Comparison of ENCODE assay signal across 8 cellular contexts in genomic region chr17:64420143-64420670, GRCh38. TPM values are rescaled to one million over a fixed set of nuclear protein-coding genes. Genes with fewer than 3 reads are reported as not detected.
DNase-seq lines count a peak whose midpoint lies in the region; ATAC-seq and TF ChIP-seq lines count a peak whose summit lies in the region.

No MANE protein-coding gene starts in this region.

- no peak overlapping the region for H3K27ac ChIP-seq in C4-2B
- no peak overlapping the region for H3K27ac ChIP-seq in effector memory CD4-positive, alpha-beta T cell (ENCODE audit: insufficient read depth, low read length, poor library complexity, severe bottlenecking)
- no peak overlapping the region for H3K27ac ChIP-seq in mesenchymal stem cell (ENCODE audit: low read length, poor library complexity, severe bottlenecking)
- H3K27ac ChIP-seq in aorta (ENCODE audit: low read depth in 1 of 2, low read length in 2 of 2): no peak overlapping the region

- peak; percentile 6 to 10 for DNase-seq in NCI-H187 (lab: John Stamatoyannopoulos, UW)
- DNase-seq in SKM-1 (lab: John Stamatoyannopoulos, UW; ENCODE audit: unreplicated experiment): peak; percentile 90
- DNase-seq in effector memory CD4-positive, alpha-beta T cell: peak in 2 of 3 donors; percentile 11
- DNase-seq in mesenchymal stem cell: peak; percentile 85
- DNase-seq in aorta: no peak

- peak; percentile 91 for TF ChIP-seq CTCF in C4-2B (conservative IDR thresholded peaks at IDR 0.05)

- H3K36me3 ChIP-seq in effector memory CD4-positive, alpha-beta T cell (ENCODE audit: control insufficient read depth, insufficient read depth, low read length): no peaks in the 10 kb centered on the region
- peaks cover 0 to 2% of the 10 kb centered on the region in 2 experiments for H3K36me3 ChIP-seq in mesenchymal stem cell (ENCODE audit: control insufficient read depth in 1 of 2, insufficient read depth in 2 of 2, low read depth in 1 of 2, low read length in 2 of 2)
- H3K36me3 ChIP-seq in aorta (ENCODE audit: control insufficient read depth in 1 of 2, insufficient read depth in 2 of 2, low read length in 1 of 2): no peaks in the 10 kb centered on the region

- no peak overlapping the region for H3K4me3 ChIP-seq in effector memory CD4-positive, alpha-beta T cell (ENCODE audit: insufficient read depth, low read depth, low read length, poor library complexity, severe bottlenecking)
- H3K4me3 ChIP-seq in mesenchymal stem cell (ENCODE audit: insufficient read depth in 1 of 2, low read depth in 1 of 2, low read length in 2 of 2) (no peak overlapping the region), aorta (ENCODE audit: low read length in 2 of 2) (no peak overlapping the region)

- no peak overlapping the region for H3K4me2 ChIP-seq in mesenchymal stem cell (ENCODE audit: low read length, poor library complexity, severe bottlenecking)

- no peaks in the 10 kb centered on the region for H3K79me1 ChIP-seq in mesenchymal stem cell (replicated peaks; ENCODE audit: low read length, poor library complexity, severe bottlenecking)

- no peaks in the 10 kb centered on the region for H3K27me3 ChIP-seq in effector memory CD4-positive, alpha-beta T cell (replicated peaks; ENCODE audit: control insufficient read depth, insufficient read depth, low read length, poor library complexity, severe bottlenecking)
- H3K27me3 ChIP-seq in mesenchymal stem cell (ENCODE audit: control insufficient read depth in 1 of 2, insufficient read depth in 1 of 2, low read length in 2 of 2) (no peaks in the 10 kb centered on the region), aorta (ENCODE audit: control insufficient read depth in 1 of 2, insufficient read depth in 2 of 2, low read length in 1 of 2) (no peaks in the 10 kb centered on the region)

- H2BK12ac ChIP-seq in mesenchymal stem cell (ENCODE audit: low read length in 2 of 2): no peak overlapping the region

- ATAC-seq in GM21447 (IDR thresholded peaks at IDR 0.05; ENCODE audit: unreplicated experiment) (peak; percentile 46), aorta (ENCODE audit: low FRiP score) (peak; percentile 85), HG03045 (IDR thresholded peaks at IDR 0.05; ENCODE audit: unreplicated experiment) (no peak)

- no peak overlapping the region for H4K91ac ChIP-seq in mesenchymal stem cell (ENCODE audit: low read length)

- no peak overlapping the region for H2BK120ac ChIP-seq in mesenchymal stem cell (ENCODE audit: low read depth, low read length)

- peak overlapping the region; percentile 67 for H3K9ac ChIP-seq in mesenchymal stem cell (ENCODE audit: low read length)

- H3K4ac ChIP-seq in mesenchymal stem cell (ENCODE audit: low read depth in 1 of 2, low read length in 2 of 2): no peak overlapping the region

- no peak overlapping the region for H2BK15ac ChIP-seq in mesenchymal stem cell (ENCODE audit: low read depth, poor library complexity, severe bottlenecking)

- H4K8ac ChIP-seq in mesenchymal stem cell (ENCODE audit: low read length): no peak overlapping the region

- peak overlapping the region in 1 of 2 experiments; percentile 34 for H3K18ac ChIP-seq in mesenchymal stem cell (ENCODE audit: low read depth in 1 of 2, low read length in 2 of 2)

- H2AFZ ChIP-seq in mesenchymal stem cell (ENCODE audit: low read depth, low read length): no peak overlapping the region

- H3K9me3 ChIP-seq in effector memory CD4-positive, alpha-beta T cell (ENCODE audit: control insufficient read depth, low read length): no peaks in the 10 kb centered on the region
- H3K9me3 ChIP-seq in mesenchymal stem cell (ENCODE audit: control insufficient read depth, low read length): no peaks in the 10 kb centered on the region
- H3K9me3 ChIP-seq in aorta (ENCODE audit: control insufficient read depth, low read length): no peaks in the 10 kb centered on the region

- no peak overlapping the region for H2BK5ac ChIP-seq in mesenchymal stem cell (ENCODE audit: low read depth, low read length, poor library complexity, severe bottlenecking)

- intact Hi-C loops in aorta (cut with DNase I): loop anchor here in 1 of 2 donors (5.0 kb wide), 1 partner anchor 72 kb away; no protein-coding TSS in a partner anchor

- no peak overlapping the region for H3K23ac ChIP-seq in mesenchymal stem cell (ENCODE audit: low read length in 2 of 2)

- 50% methylated on average over 5 of the region's 6 CpGs for WGBS in mesenchymal stem cell
- 26 to 30% methylated on average over 6 of the region's 6 CpGs for WGBS in aorta, 2 donors

- H2AK5ac ChIP-seq in mesenchymal stem cell (ENCODE audit: low read length, severe bottlenecking): no peak overlapping the region

- no peaks in the 10 kb centered on the region for H3K4me1 ChIP-seq in effector memory CD4-positive, alpha-beta T cell (ENCODE audit: control insufficient read depth, insufficient read depth, low read length, poor library complexity, severe bottlenecking)
- H3K4me1 ChIP-seq in mesenchymal stem cell (ENCODE audit: control insufficient read depth, insufficient read depth, low read depth, low read length) (peaks cover 3% of the 10 kb centered on the region), aorta (ENCODE audit: control insufficient read depth in 1 of 2, insufficient read depth in 2 of 2, low read length in 2 of 2) (no peaks in the 10 kb centered on the region)

- no peak overlapping the region for H3K14ac ChIP-seq in mesenchymal stem cell (ENCODE audit: low read length in 2 of 2)

RNA-seq across cellular contexts. Expression of gene MILR1, which starts 28.7 kb away (rescaled TPM):
- 6.6 TPM for polyA plus RNA-seq in mesenchymal stem cell (2013, experiment 1 of 2)
- 7.6 TPM for polyA plus RNA-seq in mesenchymal stem cell (2013, experiment 2 of 2)
- total RNA-seq in aorta: 10 to 100 TPM; 13.0 to 29.8 TPM
- polyA plus RNA-seq in aorta: 10 to 100 TPM; 12.0 TPM

RNA-seq across cellular contexts. Expression of gene PECAM1, which starts 29.5 kb away (rescaled TPM):
- 0.18 TPM for polyA plus RNA-seq in mesenchymal stem cell (2013, experiment 1 of 2)
- polyA plus RNA-seq in mesenchymal stem cell (2013, experiment 2 of 2): 0.66 TPM
- total RNA-seq in aorta: 100 to 1,000 TPM; 348 to 424 TPM
- 10 to 100 TPM in 1 of 2 donors, 1 to 10 TPM in 1; 9.1 to 11.8 TPM for polyA plus RNA-seq in aorta

Comparison
In these comparisons a context has a peak if more than half of its experiments do, and no peak if none do; other contexts are left out.
1. DNase-seq: peak in NCI-H187 (2 of 2), SKM-1 (single experiment), effector memory CD4-positive, alpha-beta T cell (2 of 3) and mesenchymal stem cell (single experiment); none in aorta (0 of 2).